ENCODE assay signal across 12 cellular contexts in genomic region chr5:158463971-158464370, GRCh38.
DNase-seq lines count a peak whose midpoint lies in the region; ATAC-seq and TF ChIP-seq lines count a peak whose summit lies in the region.
"Had no signal": no experiment of that assay in that cellular context is flagged by ENCODE, and none has a peak within 500 bp of the region (broad histone marks: within the 10 kb centered on the region; RNA-seq: fewer than 3 reads in every experiment).

No MANE protein-coding gene starts in this region.

- H3K27ac ChIP-seq in right atrium auricular region (peak overlapping the region in 1 of 2 donors; percentile 65), suprapubic skin (peak overlapping the region; percentile 54)

- 51% methylated on average over 4 of the region's 4 CpGs for WGBS in suprapubic skin

- peaks cover 2% of the 10 kb centered on the region for H3K9me3 Mint-ChIP-seq in activated T-cell treated with anti-CD3 and anti-CD28 coated beads, Interleukin-2, amount 50 U/mL, for 24 hours
- no peaks in the 10 kb centered on the region for H3K9me3 Mint-ChIP-seq in activated T-cell treated with anti-CD3 and anti-CD28 coated beads, Interleukin-2, amount 50 U/mL, for 4 hours
- H3K9me3 Mint-ChIP-seq in WTC11: no peaks in the 10 kb centered on the region; the same call in 1 of the 2 replicates
- H3K9me3 Mint-ChIP-seq: type B pancreatic cell had no signal

- H3K27me3 ChIP-seq in right atrium auricular region: no peaks in the 10 kb centered on the region
- no peaks in the 10 kb centered on the region for H3K27me3 ChIP-seq in suprapubic skin

- CTCF ChIA-PET in WTC11 (lab: Charles Lee): no interaction called here

- POLR2A ChIA-PET in WTC11 (lab: Charles Lee): no interaction called here

- DNase-seq in activated T-cell treated with anti-CD3 and anti-CD28 coated beads, Interleukin-2, amount 50 U/mL, for 24 hours: no peak
- DNase-seq in activated T-cell treated with anti-CD3 and anti-CD28 coated beads, Interleukin-2, amount 50 U/mL, for 4 hours: no peak
- DNase-seq in WTC11 (ENCODE audit: low spot score) (no peak), right atrium auricular region (ENCODE audit: low spot score) (peak; percentile 92), suprapubic skin (ENCODE audit: low spot score in 2 of 2) (peak; percentile 80 to 87), amniotic stem cell (lab: John Stamatoyannopoulos, UW) (no peak), nucleus accumbens (lab: John Stamatoyannopoulos, UW) (no peak)
- DNase-seq: effector memory CD4-positive, alpha-beta T cell; naive thymus-derived CD8-positive, alpha-beta T cell; NCI-H146 had no signal

- no peaks in the 10 kb centered on the region for H3K27me3 Mint-ChIP-seq in activated T-cell treated with anti-CD3 and anti-CD28 coated beads, Interleukin-2, amount 50 U/mL, for 24 hours
- no peaks in the 10 kb centered on the region for H3K27me3 Mint-ChIP-seq in activated T-cell treated with anti-CD3 and anti-CD28 coated beads, Interleukin-2, amount 50 U/mL, for 4 hours (ENCODE audit: low read depth)
- no peaks in the 10 kb centered on the region; the same call in 1 of the 2 replicates for H3K27me3 Mint-ChIP-seq in WTC11 (ENCODE audit: low read depth)
- H3K27me3 Mint-ChIP-seq: naive thymus-derived CD8-positive, alpha-beta T cell; type B pancreatic cell had no signal

- TF ChIP-seq EP300 in suprapubic skin (IDR thresholded peaks at IDR 0.05): no peak

- ATAC-seq in activated T-cell treated with anti-CD3 and anti-CD28 coated beads, Interleukin-2, amount 50 U/mL, for 4 hours: no peak
- no peak for ATAC-seq in WTC11
- ATAC-seq in HG03175 (IDR thresholded peaks at IDR 0.05; ENCODE audit: unreplicated experiment): no peak
- ATAC-seq: naive thymus-derived CD8-positive, alpha-beta T cell had no signal

- H3K36me3 ChIP-seq in right atrium auricular region (no peaks in the 10 kb centered on the region), suprapubic skin (no peaks in the 10 kb centered on the region)

- no peak for TF ChIP-seq POLR2A in suprapubic skin (IDR thresholded peaks at IDR 0.05)

- TF ChIP-seq CTCF in WTC11 (IDR thresholded peaks at IDR 0.05) (no peak), right atrium auricular region (IDR thresholded peaks at IDR 0.05) (no peak), suprapubic skin (IDR thresholded peaks at IDR 0.05) (no peak)

- H3K4me3 ChIP-seq in right atrium auricular region (no peak overlapping the region), suprapubic skin (no peak overlapping the region)

- peak overlapping the region; percentile 26 for H3K27ac Mint-ChIP-seq in activated T-cell treated with anti-CD3 and anti-CD28 coated beads, Interleukin-2, amount 50 U/mL, for 24 hours
- no peak overlapping the region for H3K27ac Mint-ChIP-seq in WTC11
- H3K27ac Mint-ChIP-seq: naive thymus-derived CD8-positive, alpha-beta T cell; type B pancreatic cell had no signal

- H3K4me1 ChIP-seq in right atrium auricular region: peaks cover 0 to 15% of the 10 kb centered on the region in 2 donors
- H3K4me1 ChIP-seq in suprapubic skin: peaks cover 22% of the 10 kb centered on the region

- no peaks in the 10 kb centered on the region for H3K9me3 ChIP-seq in right atrium auricular region
- no peaks in the 10 kb centered on the region for H3K9me3 ChIP-seq in suprapubic skin

- H3K4me3 Mint-ChIP-seq in activated T-cell treated with anti-CD3 and anti-CD28 coated beads, Interleukin-2, amount 50 U/mL, for 24 hours: no peak overlapping the region
- no peak overlapping the region for H3K4me3 Mint-ChIP-seq in activated T-cell treated with anti-CD3 and anti-CD28 coated beads, Interleukin-2, amount 50 U/mL, for 4 hours
- no peak overlapping the region for H3K4me3 Mint-ChIP-seq in WTC11
- H3K4me3 Mint-ChIP-seq: naive thymus-derived CD8-positive, alpha-beta T cell; type B pancreatic cell had no signal

- H3K36me3 Mint-ChIP-seq in activated T-cell treated with anti-CD3 and anti-CD28 coated beads, Interleukin-2, amount 50 U/mL, for 24 hours (ENCODE audit: low read depth): no peaks in the 10 kb centered on the region
- H3K36me3 Mint-ChIP-seq in activated T-cell treated with anti-CD3 and anti-CD28 coated beads, Interleukin-2, amount 50 U/mL, for 4 hours (ENCODE audit: insufficient read depth): no peaks in the 10 kb centered on the region
- no peaks in the 10 kb centered on the region for H3K36me3 Mint-ChIP-seq in WTC11
- H3K36me3 Mint-ChIP-seq: type B pancreatic cell had no signal

- peaks cover 15% of the 10 kb centered on the region for H3K4me1 Mint-ChIP-seq in activated T-cell treated with anti-CD3 and anti-CD28 coated beads, Interleukin-2, amount 50 U/mL, for 24 hours (ENCODE audit: low read depth)
- H3K4me1 Mint-ChIP-seq in activated T-cell treated with anti-CD3 and anti-CD28 coated beads, Interleukin-2, amount 50 U/mL, for 4 hours (ENCODE audit: low read depth): no peaks in the 10 kb centered on the region
- no peaks in the 10 kb centered on the region for H3K4me1 Mint-ChIP-seq in WTC11

TF ChIP-seq in WTC11, 78 proteins besides CTCF, POLR2A, EP300 and RAD21:
- TF ChIP-seq USF2 (CRISPR knock-in tag; IDR thresholded peaks at IDR 0.05): no peak
- TF ChIP-seq ETV6 (CRISPR knock-in tag; IDR thresholded peaks at IDR 0.05): no peak
- peak; percentile 81 for TF ChIP-seq GABPB1 (CRISPR knock-in tag; IDR thresholded peaks at IDR 0.05)

Comparison
In these comparisons a context has a peak if more than half of its experiments do, and no peak if none do; other contexts are left out.
1. DNase-seq: peak in right atrium auricular region (single experiment) and suprapubic skin (2 of 2); none in activated T-cell treated with anti-CD3 and anti-CD28 coated beads, Interleukin-2, amount 50 U/mL, for 24 hours (single experiment), activated T-cell treated with anti-CD3 and anti-CD28 coated beads, Interleukin-2, amount 50 U/mL, for 4 hours (single experiment), WTC11 (single experiment), amniotic stem cell (single experiment) and nucleus accumbens (0 of 56).